Comparison of ENCODE assay signal across 24 cellular contexts in genomic region chr3:117128133-117128532, GRCh38.
DNase-seq lines count a peak whose midpoint lies in the region; ATAC-seq, FAIRE-seq and TF ChIP-seq lines count a peak whose summit lies in the region.
"Had no signal": no experiment of that assay in that cellular context is flagged by ENCODE, and none has a peak within 500 bp of the region (broad histone marks: within the 10 kb centered on the region; RNA-seq: fewer than 3 reads in every experiment).

No MANE protein-coding gene starts in this region.

- no peak for TF ChIP-seq POLR2A in HepG2 (IDR thresholded peaks at IDR 0.05; ENCODE audit: insufficient read depth in 1 of 2, low read depth in 2 of 2, low read length in 2 of 2)
- TF ChIP-seq POLR2A in right lobe of liver (IDR thresholded peaks at IDR 0.05): no peak
- no peak for TF ChIP-seq POLR2A in H1 (IDR thresholded peaks at IDR 0.05; ENCODE audit: control extremely low read depth in 1 of 2, low read depth in 2 of 2, low read length in 2 of 2)

- FAIRE-seq in HepG2 (lab: Jason Lieb, UNC): no peak
- FAIRE-seq in H1 (lab: Jason Lieb, UNC): no peak
- FAIRE-seq: A204.1, D721Med, GM12891, GM18507, H54 had no signal

- H3K36me3 ChIP-seq in HepG2 (replicated peaks in 1 of 2; ENCODE audit: control insufficient read depth in 1 of 2, insufficient read depth in 2 of 2, low read length in 2 of 2): no peaks in the 10 kb centered on the region
- no peaks in the 10 kb centered on the region for H3K36me3 ChIP-seq in right lobe of liver
- no peaks in the 10 kb centered on the region for H3K36me3 ChIP-seq in H1 (ENCODE audit: control insufficient read depth in 2 of 4, insufficient read depth in 4 of 4, low read length in 3 of 4)
- H3K36me3 ChIP-seq: BE2C; BLaER1 treated with 17β-estradiol and CSF1 and Interleukin-3, amounts not matched to agents 10 nM and 100 nM; HAP-1 had no signal

- no peak overlapping the region for H4K5ac ChIP-seq in H1 (ENCODE audit: insufficient read length, low read depth, low read length)

- H3K9me3 ChIP-seq in HepG2 (ENCODE audit: low read length): no peaks in the 10 kb centered on the region
- no peaks in the 10 kb centered on the region for H3K9me3 ChIP-seq in right lobe of liver
- H3K9me3 ChIP-seq in H1 (ENCODE audit: insufficient read depth in 2 of 2, low read depth in 1 of 2, low read length in 1 of 2): no peaks in the 10 kb centered on the region
- H3K9me3 ChIP-seq: BE2C; BLaER1 treated with 17β-estradiol and CSF1 and Interleukin-3, amounts not matched to agents 10 nM and 100 nM; HAP-1 had no signal

- H3K4ac ChIP-seq in H1 (replicated peaks; ENCODE audit: insufficient read length, low read depth, low read length): no peak overlapping the region

- H3K23ac ChIP-seq in H1 (ENCODE audit: insufficient read length): no peak overlapping the region

- H3K4me3 ChIP-seq in HepG2 (replicated peaks in 1 of 3; ENCODE audit: insufficient read depth in 1 of 3, low read depth in 2 of 3, low read length in 3 of 3) (no peak overlapping the region), right lobe of liver (no peak overlapping the region), H1 (ENCODE audit: extremely low read depth in 1 of 4, insufficient read depth in 2 of 4, low read depth in 3 of 4, low read length in 4 of 4) (no peak overlapping the region)
- H3K4me3 ChIP-seq: BLaER1 treated with 17β-estradiol and CSF1 and Interleukin-3, amounts not matched to agents 10 nM and 100 nM; GM23338; HAP-1 had no signal

- ATAC-seq in HepG2 (no peak), right lobe of liver (no peak)
- ATAC-seq: GM23338 had no signal

- no peak overlapping the region for H2BK15ac ChIP-seq in H1 (ENCODE audit: low read length)

- H4K8ac ChIP-seq in H1 (ENCODE audit: extremely low read depth, insufficient read depth, low read length): no peak overlapping the region

- no peak for TF ChIP-seq EP300 in HepG2 (IDR thresholded peaks at IDR 0.05; ENCODE audit: low read depth in 2 of 2, low read length in 2 of 2)
- TF ChIP-seq EP300 in HepG2 (CRISPR knock-in tag; IDR thresholded peaks at IDR 0.05; ENCODE audit: borderline replicate concordance): no peak
- no peak for TF ChIP-seq EP300 in H1 (IDR thresholded peaks at IDR 0.05; ENCODE audit: borderline replicate concordance in 1 of 2, low read depth in 2 of 2, low read length in 2 of 2)

- no peak overlapping the region for H2AK5ac ChIP-seq in H1 (ENCODE audit: low read depth, low read length)

- POLR2A ChIA-PET in HepG2 (lab: Yijun Ruan, JAX) (no interaction called here), H1 (lab: Charles Lee; ENCODE audit: partially characterized antibody) (no interaction called here)

- TF ChIP-seq CTCF in HepG2 (CRISPR knock-in tag; IDR thresholded peaks at IDR 0.05): no peak
- TF ChIP-seq CTCF in right lobe of liver (IDR thresholded peaks at IDR 0.05): no peak
- TF ChIP-seq CTCF in H1 (IDR thresholded peaks at IDR 0.05; ENCODE audit: control extremely low read depth in 1 of 3, insufficient read depth in 1 of 3, low read depth in 1 of 3, low read length in 3 of 3): no peak

- no peak overlapping the region for H3K56ac ChIP-seq in H1 (replicated peaks; ENCODE audit: insufficient read length, low read depth, low read length)

- no peak overlapping the region for H2AFZ ChIP-seq in HepG2 (ENCODE audit: low read length)
- no peak overlapping the region for H2AFZ ChIP-seq in H1 (ENCODE audit: low read length)
- H2AFZ ChIP-seq: GM23338 had no signal

- no peaks in the 10 kb centered on the region for H3K4me1 ChIP-seq in HepG2 (ENCODE audit: insufficient read depth, low read length)
- peaks cover 0 to 10% (median 0%) of the 10 kb centered on the region in 4 donors for H3K4me1 ChIP-seq in right lobe of liver
- H3K4me1 ChIP-seq in H1 (replicated peaks in 1 of 4; ENCODE audit: control insufficient read depth in 3 of 4, insufficient read depth in 4 of 4, low read length in 3 of 4): no peaks in the 10 kb centered on the region

- H3K23me2 ChIP-seq in H1 (ENCODE audit: low read depth, low read length): no peaks in the 10 kb centered on the region

- no TSS peak for BruUV-seq in HepG2 (replicated peaks; lab: Mats Ljungman, UMichigan)

- H2BK20ac ChIP-seq in H1 (ENCODE audit: low read length): no peak overlapping the region

- no peak overlapping the region for H2BK120ac ChIP-seq in H1 (replicated peaks; ENCODE audit: low read depth, low read length)

- no peaks in the 10 kb centered on the region for H3K27me3 ChIP-seq in HepG2 (ENCODE audit: control insufficient read depth in 1 of 2, insufficient read depth in 2 of 2, low read length in 2 of 2)
- H3K27me3 ChIP-seq in right lobe of liver: no peaks in the 10 kb centered on the region
- no peaks in the 10 kb centered on the region for H3K27me3 ChIP-seq in H1 (replicated peaks in 1 of 4; ENCODE audit: control insufficient read depth in 3 of 4, extremely low read depth in 1 of 4, insufficient read depth in 3 of 4, low read length in 3 of 4)
- H3K27me3 ChIP-seq: BE2C; BLaER1 treated with 17β-estradiol and CSF1 and Interleukin-3, amounts not matched to agents 10 nM and 100 nM had no signal

- in situ Hi-C loops in HepG2 (cut with HindIII; ENCODE audit: extremely low pct_ligation_motif_present, low pct_unique_long_range_greater_than_20kb): no loop called here

- TF ChIP-seq RAD21 in HepG2 (CRISPR knock-in tag; IDR thresholded peaks at IDR 0.05) (no peak), H1 (IDR thresholded peaks at IDR 0.05 in 1 of 2, conservative IDR thresholded peaks at IDR 0.05 in 1 of 2; ENCODE audit: low read depth in 2 of 2, low read length in 2 of 2) (no peak)

- CTCF ChIA-PET in HepG2 (lab: Yijun Ruan, JAX; ENCODE audit: low intra/inter-chr PET ratio, low total read pairs) (no interaction called here), H1 (lab: Charles Lee; ENCODE audit: partially characterized antibody) (interaction anchor here (1.1 to 1.3 kb wide), 5 partner anchors 12 to 69 kb away, joined by 3 to 5 read pairs (median 3); no protein-coding TSS in a partner anchor)

- no peak overlapping the region for H3K9ac ChIP-seq in HepG2 (ENCODE audit: insufficient read depth, low read depth, low read length)
- H3K9ac ChIP-seq in H1 (replicated peaks in 1 of 4; ENCODE audit: extremely low read depth in 1 of 4, low read depth in 3 of 4, low read length in 3 of 4): no peak overlapping the region
- H3K9ac ChIP-seq: BLaER1 treated with 17β-estradiol and CSF1 and Interleukin-3, amounts not matched to agents 10 nM and 100 nM had no signal

- H3K79me1 ChIP-seq in H1 (ENCODE audit: low read depth, low read length): no peaks in the 10 kb centered on the region

- H3K27ac ChIP-seq in HepG2 (ENCODE audit: extremely low read length, insufficient read depth, low read length) (no peak overlapping the region), right lobe of liver (no peak overlapping the region), H1 (ENCODE audit: low read depth, low read length) (no peak overlapping the region)
- H3K27ac ChIP-seq: 22Rv1; BLaER1 treated with 17β-estradiol and CSF1 and Interleukin-3, amounts not matched to agents 10 nM and 100 nM had no signal

- 26% methylated on average over 2 of the region's 2 CpGs for WGBS in HepG2 (ENCODE audit: low lambda C conversion rate)
- 72% methylated on average over 2 of the region's 2 CpGs for WGBS in right lobe of liver (ENCODE audit: insufficient coverage, low coverage, low lambda C conversion rate, missing lambda C conversion rate)
- WGBS in H1 (ENCODE audit: extremely low coverage in 1 of 2, insufficient coverage in 1 of 2, insufficient read length in 1 of 2, insufficient replicate concordance in 2 of 2, low coverage in 1 of 2, low lambda C conversion rate in 2 of 2, missing lambda C conversion rate in 1 of 2), 2 experiments: 83% methylated on average over 2 of the region's 2 CpGs; no CpG with 5 or more reads in 1 of the 2 experiments

- H4K20me1 ChIP-seq in HepG2 (ENCODE audit: insufficient read depth, low read length) (no peaks in the 10 kb centered on the region), H1 (replicated peaks in 1 of 2; ENCODE audit: control insufficient read depth in 1 of 2, insufficient read depth in 2 of 2, low read length in 2 of 2) (no peaks in the 10 kb centered on the region)
- H4K20me1 ChIP-seq: BLaER1 treated with 17β-estradiol and CSF1 and Interleukin-3, amounts not matched to agents 10 nM and 100 nM had no signal

- no peak overlapping the region for H3K18ac ChIP-seq in H1 (ENCODE audit: extremely low read depth, low read length)

- DNase-seq in NCI-H1105 treated with DMSO at 0.1 percent for 48 hours (lab: John Stamatoyannopoulos, UW) (peak; percentile 4), NCI-H1105 (lab: John Stamatoyannopoulos, UW) (no peak), HepG2 (ENCODE audit: low spot score) (no peak), right lobe of liver (no peak), H1 (ENCODE audit: low read depth in 1 of 2, low spot score in 2 of 2) (no peak), NCI-H1694 (lab: John Stamatoyannopoulos, UW) (no peak)
- DNase-seq: ACHN; AML-193; BE2C; CD4-positive, alpha-beta T cell; CD8-positive, alpha-beta memory T cell; DMS 273 treated with DMSO at 0.1 percent for 48 hours; DMS79 treated with DMSO at 0.1 percent for 48 hours; GF-D8; HFFc6 had no signal

- no peak overlapping the region for H3K14ac ChIP-seq in H1 (ENCODE audit: insufficient read length)

- no peak overlapping the region for H4K91ac ChIP-seq in H1 (replicated peaks; ENCODE audit: insufficient read length, low read length)

- H2BK5ac ChIP-seq in H1 (ENCODE audit: low read depth, low read length): no peak overlapping the region

- H3K4me2 ChIP-seq in HepG2 (ENCODE audit: low read depth, low read length) (no peak overlapping the region), H1 (ENCODE audit: insufficient read depth in 1 of 2, low read depth in 2 of 2, low read length in 2 of 2) (no peak overlapping the region)
- H3K4me2 ChIP-seq: BLaER1 treated with 17β-estradiol and CSF1 and Interleukin-3, amounts not matched to agents 10 nM and 100 nM; GM23338 had no signal

- intact Hi-C loops in HepG2 (cut with micrococcal nuclease; ENCODE audit: unreplicated experiment): no loop called here
- intact Hi-C loops in right lobe of liver (cut with DNase I): no loop called here

- H3K79me2 ChIP-seq in HepG2 (ENCODE audit: insufficient read depth, low read length) (no peaks in the 10 kb centered on the region), H1 (ENCODE audit: control insufficient read depth in 1 of 2, insufficient read depth in 2 of 2, low read length in 2 of 2) (no peaks in the 10 kb centered on the region)

- H2BK12ac ChIP-seq in H1 (ENCODE audit: low read depth, low read length): no peak overlapping the region

TF ChIP-seq in HepG2, 621 proteins besides CTCF, POLR2A, EP300 and RAD21 (continues in another document):
- no peak for TF ChIP-seq ZFYVE20 (CRISPR knock-in tag; IDR thresholded peaks at IDR 0.05; ENCODE audit: borderline replicate concordance, low read depth)

TF ChIP-seq in H1, 55 proteins besides CTCF, POLR2A, EP300 and RAD21 (continues in another document):
- peak; percentile 71 for TF ChIP-seq MAFK (IDR thresholded peaks at IDR 0.05; ENCODE audit: low read depth, low read length)
